15 cellular contexts compared by ENCODE assay signal in genomic region chr2:48199076-48199475, GRCh38.
DNase-seq lines count a peak whose midpoint lies in the region; ATAC-seq, FAIRE-seq and TF ChIP-seq lines count a peak whose summit lies in the region.
"Had no signal": no experiment of that assay in that cellular context is flagged by ENCODE, and none has a peak within 500 bp of the region (broad histone marks: within the 10 kb centered on the region; RNA-seq: fewer than 3 reads in every experiment).

No MANE protein-coding gene starts in this region.

- intact Hi-C loops in GM12878 (cut with micrococcal nuclease; ENCODE audit: unreplicated experiment) (no loop called here), Right ventricle myocardium superior (cut with DNase I) (no loop called here)
- intact Hi-C loops in activated CD8-positive, alpha-beta T cell treated with anti-CD3 and anti-CD28 coated beads for 36 hours (cut with micrococcal nuclease): no loop called here

- 94% methylated on average over 7 of the region's 7 CpGs for WGBS in GM12878 (ENCODE audit: insufficient coverage, insufficient replicate concordance, low lambda C conversion rate, missing lambda C conversion rate)

- no peak overlapping the region for H3K4me3 Mint-ChIP-seq in GM23338
- peak overlapping the region; percentile 77 for H3K4me3 Mint-ChIP-seq in neural progenitor cell
- H3K4me3 Mint-ChIP-seq in activated CD8-positive, alpha-beta T cell treated with anti-CD3 and anti-CD28 coated beads for 36 hours: no peak overlapping the region
- H3K4me3 Mint-ChIP-seq: HFFc6 had no signal

- H3K9me3 Mint-ChIP-seq in GM23338 (no peaks in the 10 kb centered on the region), neural progenitor cell (no peaks in the 10 kb centered on the region)
- H3K9me3 Mint-ChIP-seq in activated CD8-positive, alpha-beta T cell treated with anti-CD3 and anti-CD28 coated beads for 36 hours: no peaks in the 10 kb centered on the region
- H3K9me3 Mint-ChIP-seq: HFFc6 had no signal

- H3K27me3 ChIP-seq in GM23338 (ENCODE audit: insufficient read depth): no peaks in the 10 kb centered on the region
- no peaks in the 10 kb centered on the region for H3K27me3 ChIP-seq in GM12878 (replicated peaks in 1 of 2; ENCODE audit: control insufficient read depth in 2 of 2, insufficient read depth in 2 of 2, low read length in 1 of 2)
- H3K27me3 ChIP-seq in neural progenitor cell: no peaks in the 10 kb centered on the region

- RAD21 ChIA-PET in GM12878 (lab: Charles Lee; ENCODE audit: unreplicated experiment): no interaction called here

- ATAC-seq in GM23338 (peak; percentile 56), GM12878 (no peak), GM19324 (IDR thresholded peaks at IDR 0.05; ENCODE audit: low FRiP score, unreplicated experiment) (no peak), Right ventricle myocardium superior (ENCODE audit: poor library complexity) (no peak)
- no peak for ATAC-seq in activated CD8-positive, alpha-beta T cell treated with anti-CD3 and anti-CD28 coated beads for 36 hours

- H3K36me3 Mint-ChIP-seq in GM23338 (ENCODE audit: low read depth) (no peaks in the 10 kb centered on the region), neural progenitor cell (no peaks in the 10 kb centered on the region)
- H3K36me3 Mint-ChIP-seq in activated CD8-positive, alpha-beta T cell treated with anti-CD3 and anti-CD28 coated beads for 36 hours (ENCODE audit: low read depth): no peaks in the 10 kb centered on the region

- H4K20me1 ChIP-seq in GM23338 (replicated peaks; ENCODE audit: insufficient read depth): no peaks in the 10 kb centered on the region
- no peaks in the 10 kb centered on the region for H4K20me1 ChIP-seq in GM12878 (ENCODE audit: control insufficient read depth, insufficient read depth)
- H4K20me1 ChIP-seq in neural progenitor cell (ENCODE audit: low read depth): no peaks in the 10 kb centered on the region

- H3K4me1 ChIP-seq in GM23338 (ENCODE audit: insufficient read depth) (peaks cover 49% of the 10 kb centered on the region), GM12878 (ENCODE audit: control insufficient read depth, insufficient read depth, low read length) (peaks cover 5% of the 10 kb centered on the region; the same call in 1 of the 2 replicates), neural progenitor cell (peaks cover 17% of the 10 kb centered on the region)

- H3K27me3 Mint-ChIP-seq in GM23338 (ENCODE audit: insufficient read depth, low read depth, poor library complexity): peaks cover 5% of the 10 kb centered on the region
- H3K27me3 Mint-ChIP-seq in neural progenitor cell (ENCODE audit: insufficient read depth, low read depth): peaks cover 12% of the 10 kb centered on the region
- no peaks in the 10 kb centered on the region for H3K27me3 Mint-ChIP-seq in activated CD8-positive, alpha-beta T cell treated with anti-CD3 and anti-CD28 coated beads for 36 hours

- no TSS peak for BruUV-seq in GM12878 (replicated peaks; lab: Mats Ljungman, UMichigan)

- H3K36me3 ChIP-seq in GM23338 (ENCODE audit: insufficient read depth) (no peaks in the 10 kb centered on the region), GM12878 (ENCODE audit: control insufficient read depth in 2 of 2, insufficient read depth in 2 of 2, low read length in 1 of 2) (no peaks in the 10 kb centered on the region), neural progenitor cell (no peaks in the 10 kb centered on the region)

- POLR2A ChIA-PET in GM12878 (lab: Charles Lee): no interaction called here
- POLR2A ChIA-PET in activated CD8-positive, alpha-beta T cell treated with anti-CD3 and anti-CD28 coated beads for 36 hours (lab: Charles Lee): no interaction called here

- H2AFZ ChIP-seq in GM23338 (peak overlapping the region; percentile 78; the same call in 1 of the 2 replicates), GM12878 (ENCODE audit: control insufficient read depth, low read depth, low read length) (peak overlapping the region; percentile 11; the same call in 1 of the 2 replicates), neural progenitor cell (replicated peaks) (no peak overlapping the region)

- no peak for TF ChIP-seq POLR2A in GM12878 (IDR thresholded peaks at IDR 0.05; ENCODE audit: low read depth, low read length)

- H3K9ac ChIP-seq in GM12878 (ENCODE audit: control insufficient read depth, insufficient read depth, low read length) (no peak overlapping the region), neural progenitor cell (no peak overlapping the region)

- 0 out of 2 replicates have a peak, but pooled peaks cover 5% of the 10 kb centered on the region for H3K9me2 ChIP-seq in GM23338 (ENCODE audit: insufficient read depth)

- no peak for TF ChIP-seq RAD21 in GM12878 (IDR thresholded peaks at IDR 0.05; ENCODE audit: insufficient read depth, low read depth, low read length)

- no peak for TF ChIP-seq CTCF in GM23338 (conservative IDR thresholded peaks at IDR 0.05; ENCODE audit: low read depth in 2 of 2)
- TF ChIP-seq CTCF in GM12878 (IDR thresholded peaks at IDR 0.05 in 2 of 3, conservative IDR thresholded peaks at IDR 0.05 in 1 of 3; ENCODE audit: control insufficient read depth in 2 of 3, extremely low read depth in 1 of 3, insufficient read depth in 1 of 3, low read depth in 3 of 3, low read length in 3 of 3): no peak
- TF ChIP-seq CTCF in neural progenitor cell (IDR thresholded peaks at IDR 0.05): no peak
- no peak for TF ChIP-seq CTCF in activated CD8-positive, alpha-beta T cell treated with anti-CD3 and anti-CD28 coated beads for 36 hours (IDR thresholded peaks at IDR 0.05)

- no peak for FAIRE-seq in GM12878 (lab: Jason Lieb, UNC)

- H3K27ac ChIP-seq in GM23338 (ENCODE audit: low read depth) (no peak overlapping the region), GM12878 (ENCODE audit: control insufficient read depth, insufficient read depth) (no peak overlapping the region), neural progenitor cell (no peak overlapping the region)

- H3K79me2 ChIP-seq in GM23338 (replicated peaks; ENCODE audit: insufficient read depth): no peaks in the 10 kb centered on the region
- H3K79me2 ChIP-seq in GM12878 (ENCODE audit: control insufficient read depth, insufficient read depth, low read length): no peaks in the 10 kb centered on the region
- H3K79me2 ChIP-seq in neural progenitor cell (ENCODE audit: low read depth): no peaks in the 10 kb centered on the region

- H3F3A ChIP-seq in GM23338 (replicated peaks; ENCODE audit: low read depth): 0 out of 2 replicates have a peak, but pooled peaks cover 3% of the 10 kb centered on the region
- H3F3A ChIP-seq in neural progenitor cell (ENCODE audit: low read depth): peaks cover 3% of the 10 kb centered on the region

- H3K4me2 ChIP-seq in GM23338: peak overlapping the region; percentile 64
- H3K4me2 ChIP-seq in GM12878 (ENCODE audit: control insufficient read depth, insufficient read depth): no peak overlapping the region
- H3K4me2 ChIP-seq in neural progenitor cell: peak overlapping the region; percentile 25

- peaks cover 33% of the 10 kb centered on the region for H3K4me1 Mint-ChIP-seq in GM23338
- H3K4me1 Mint-ChIP-seq in neural progenitor cell: peaks cover 46% of the 10 kb centered on the region
- H3K4me1 Mint-ChIP-seq in activated CD8-positive, alpha-beta T cell treated with anti-CD3 and anti-CD28 coated beads for 36 hours (ENCODE audit: low read depth): no peaks in the 10 kb centered on the region

- peak; percentile 21 for DNase-seq in GM23338 (ENCODE audit: low spot score)
- peak; percentile 79 for DNase-seq in NCI-H146 treated with DMSO at 0.1 percent for 48 hours (lab: John Stamatoyannopoulos, UW; ENCODE audit: unreplicated experiment)
- DNase-seq in GM12878 (ENCODE audit: low read depth, low spot score): no peak
- DNase-seq in neural progenitor cell (ENCODE audit: low spot score): peak; percentile 53
- no peak for DNase-seq in activated CD8-positive, alpha-beta T cell treated with anti-CD3 and anti-CD28 coated beads for 36 hours
- no peak for DNase-seq in Right ventricle myocardium superior
- DNase-seq: ACHN, COR-L47, HFFc6, NCI-H1105 treated with DMSO at 0.1 percent for 48 hours, NCI-H2029 treated with DMSO at 0.1 percent for 48 hours, NCI-H510A, OCI-M1, SIG-M5 had no signal

- H3K9me3 ChIP-seq in GM12878 (replicated peaks; ENCODE audit: control insufficient read depth, insufficient read depth, low read length): no peaks in the 10 kb centered on the region
- H3K9me3 ChIP-seq in neural progenitor cell (ENCODE audit: low read depth): no peaks in the 10 kb centered on the region

- CTCF ChIA-PET in GM12878 (lab: Yijun Ruan, JAX): interaction anchor here (0.8 kb wide), 1 partner anchor 18 kb away, joined by 3 read pairs; no protein-coding TSS in a partner anchor
- CTCF ChIA-PET in activated CD8-positive, alpha-beta T cell treated with anti-CD3 and anti-CD28 coated beads for 36 hours (lab: Charles Lee): no interaction called here

- SMC1A ChIA-PET in GM12878 (lab: Charles Lee; ENCODE audit: uncharacterized antibody, unreplicated experiment): interaction anchor here (0.9 kb wide), 1 partner anchor 8 kb away, joined by 3 read pairs; no protein-coding TSS in a partner anchor

- in situ Hi-C loops in GM12878 (cut with MboI): no loop called here

- H3K4me3 ChIP-seq in GM23338 (no peak overlapping the region), GM12878 (no peak overlapping the region), neural progenitor cell (no peak overlapping the region)

- H3K27ac Mint-ChIP-seq in GM23338 (no peak overlapping the region), neural progenitor cell (no peak overlapping the region)
- H3K27ac Mint-ChIP-seq in activated CD8-positive, alpha-beta T cell treated with anti-CD3 and anti-CD28 coated beads for 36 hours: no peak overlapping the region
- H3K27ac Mint-ChIP-seq: HFFc6 had no signal

- no peak for TF ChIP-seq EP300 in GM12878 (IDR thresholded peaks at IDR 0.05; ENCODE audit: borderline replicate concordance in 1 of 2, control insufficient read depth in 1 of 2, low read depth in 2 of 2, low read length in 2 of 2)

TF ChIP-seq in GM23338, 12 proteins besides CTCF, POLR2A, EP300 and RAD21 (continues in another document):
- no peak for TF ChIP-seq ZNF331 (CRISPR knock-in tag; IDR thresholded peaks at IDR 0.05; ENCODE audit: low read depth)
- no peak for TF ChIP-seq EZH2 (IDR thresholded peaks at IDR 0.05; ENCODE audit: low read depth, unreplicated experiment)

TF ChIP-seq in GM12878, 131 proteins besides CTCF, POLR2A, EP300 and RAD21:
- no peak for TF ChIP-seq MAX (IDR thresholded peaks at IDR 0.05; ENCODE audit: low read depth, low read length)

Comparison
In these comparisons a context has a peak if more than half of its experiments do, and no peak if none do; other contexts are left out.
1. DNase-seq: peak in GM23338 (single experiment), NCI-H146 treated with DMSO at 0.1 percent for 48 hours (single experiment) and neural progenitor cell (single experiment); none in GM12878 (single experiment), activated CD8-positive, alpha-beta T cell treated with anti-CD3 and anti-CD28 coated beads for 36 hours (single experiment) and Right ventricle myocardium superior (single experiment).